11 cellular contexts compared by ENCODE assay signal in genomic region chrX:30822068-30822671, GRCh38.
DNase-seq lines count a peak whose midpoint lies in the region; ATAC-seq, FAIRE-seq and TF ChIP-seq lines count a peak whose summit lies in the region.
"Had no signal": no experiment of that assay in that cellular context is flagged by ENCODE, and none has a peak within 500 bp of the region (broad histone marks: within the 10 kb centered on the region; RNA-seq: fewer than 3 reads in every experiment).

No MANE protein-coding gene starts in this region.

- no peak for FAIRE-seq in GM19239 (lab: Jason Lieb, UNC)
- FAIRE-seq: endometrium, G401.6 had no signal

- no peak overlapping the region for H3K4me3 ChIP-seq in GM12864 (ENCODE audit: low read depth, low read length)

- H3K27ac Mint-ChIP-seq in dendritic cell treated with granulocyte-macrophage colony-stimulating factor and Interleukin-4, amounts not matched to agents 40 ng/mL and 50 ng/mL, for 4 days, result peak overlapping the region; percentile 47

- intact Hi-C loops in dendritic cell treated with granulocyte-macrophage colony-stimulating factor and Interleukin-4, amounts not matched to agents 40 ng/mL and 50 ng/mL, for 4 days (cut with micrococcal nuclease), result loop anchor here (5.0 kb wide), 1 partner anchor 90 kb away; no protein-coding TSS in a partner anchor

- H3K9me3 Mint-ChIP-seq in dendritic cell treated with granulocyte-macrophage colony-stimulating factor and Interleukin-4, amounts not matched to agents 40 ng/mL and 50 ng/mL, for 4 days, result no peaks in the 10 kb centered on the region
- no peaks in the 10 kb centered on the region for H3K9me3 Mint-ChIP-seq in activated T-cell treated with anti-CD3 and anti-CD28 coated beads, Interleukin-2, amount 50 U/mL, for 4 hours

- peak; percentile 21 for DNase-seq in GM12864 (ENCODE audit: low read depth)
- DNase-seq in GM13976 (ENCODE audit: low spot score), result no peak
- DNase-seq in activated T-cell treated with anti-CD3 and anti-CD28 coated beads, Interleukin-2, amount 50 U/mL, for 4 hours, result no peak
- no peak for DNase-seq in amygdala (lab: John Stamatoyannopoulos, UW)
- no peak for DNase-seq in GM19239 (ENCODE audit: insufficient read length, low spot score)
- DNase-seq: T-helper 1 cell had no signal

- H3K36me3 Mint-ChIP-seq in dendritic cell treated with granulocyte-macrophage colony-stimulating factor and Interleukin-4, amounts not matched to agents 40 ng/mL and 50 ng/mL, for 4 days (ENCODE audit: low read depth), result no peaks in the 10 kb centered on the region
- H3K36me3 Mint-ChIP-seq in activated T-cell treated with anti-CD3 and anti-CD28 coated beads, Interleukin-2, amount 50 U/mL, for 4 hours (ENCODE audit: insufficient read depth), result no peaks in the 10 kb centered on the region

- TF ChIP-seq CTCF in GM12864 (IDR thresholded peaks at IDR 0.05; ENCODE audit: low read depth, low read length, missing control alignments), result peak; percentile 20
- TF ChIP-seq CTCF in GM13976 (IDR thresholded peaks at IDR 0.05; ENCODE audit: borderline replicate concordance, control extremely low read depth, extremely low read depth, insufficient read depth, missing control alignments), result no peak

- no peaks in the 10 kb centered on the region for H3K27me3 Mint-ChIP-seq in dendritic cell treated with granulocyte-macrophage colony-stimulating factor and Interleukin-4, amounts not matched to agents 40 ng/mL and 50 ng/mL, for 4 days
- no peaks in the 10 kb centered on the region for H3K27me3 Mint-ChIP-seq in activated T-cell treated with anti-CD3 and anti-CD28 coated beads, Interleukin-2, amount 50 U/mL, for 4 hours (ENCODE audit: low read depth)

- peaks cover 32% of the 10 kb centered on the region for H3K4me1 Mint-ChIP-seq in dendritic cell treated with granulocyte-macrophage colony-stimulating factor and Interleukin-4, amounts not matched to agents 40 ng/mL and 50 ng/mL, for 4 days (ENCODE audit: low read depth)
- peaks cover 22% of the 10 kb centered on the region for H3K4me1 Mint-ChIP-seq in activated T-cell treated with anti-CD3 and anti-CD28 coated beads, Interleukin-2, amount 50 U/mL, for 4 hours (ENCODE audit: low read depth)

- in situ Hi-C loops in GM13976 (cut with MboI; ENCODE audit: low sequenced_read_pairs, unreplicated experiment), result loop anchor here (10.0 kb wide), 1 partner anchor 87 kb away; no protein-coding TSS in a partner anchor

- ATAC-seq in GM21526 (IDR thresholded peaks at IDR 0.05; ENCODE audit: low FRiP score, unreplicated experiment) (peak; percentile 90), HG03575 (IDR thresholded peaks at IDR 0.05; ENCODE audit: extremely low read depth, insufficient number of reproducible peaks, low FRiP score, unreplicated experiment) (peak; percentile 73)
- no peak for ATAC-seq in activated T-cell treated with anti-CD3 and anti-CD28 coated beads, Interleukin-2, amount 50 U/mL, for 4 hours

- H3K4me3 Mint-ChIP-seq in dendritic cell treated with granulocyte-macrophage colony-stimulating factor and Interleukin-4, amounts not matched to agents 40 ng/mL and 50 ng/mL, for 4 days, result no peak overlapping the region
- H3K4me3 Mint-ChIP-seq in activated T-cell treated with anti-CD3 and anti-CD28 coated beads, Interleukin-2, amount 50 U/mL, for 4 hours, result no peak overlapping the region

Comparison
In these comparisons a context has a peak if more than half of its experiments do, and no peak if none do; other contexts are left out.
1. ATAC-seq: peak in GM21526 (single experiment) and HG03575 (single experiment); none in activated T-cell treated with anti-CD3 and anti-CD28 coated beads, Interleukin-2, amount 50 U/mL, for 4 hours (0 of 2).